ENCODE assay signal across 16 cellular contexts in genomic region chr1:100584761-100585745, GRCh38. TPM values are rescaled to one million over a fixed set of nuclear protein-coding genes. Genes with fewer than 3 reads are reported as not detected.
DNase-seq lines count a peak whose midpoint lies in the region; ATAC-seq and TF ChIP-seq lines count a peak whose summit lies in the region.
"Had no signal": no experiment of that assay in that cellular context is flagged by ENCODE, and none has a peak within 500 bp of the region (broad histone marks: within the 10 kb centered on the region; RNA-seq: fewer than 3 reads in every experiment).

No MANE protein-coding gene starts in this region.

- no peaks in the 10 kb centered on the region for H3K9me3 ChIP-seq in Karpas-422 (ENCODE audit: low read length)
- H3K9me3 ChIP-seq: body of pancreas, heart right ventricle, left lung had no signal

- H4K20me1 ChIP-seq in Karpas-422 (ENCODE audit: insufficient read depth, low read depth, low read length), result no peaks in the 10 kb centered on the region

- H3K36me3 ChIP-seq in Karpas-422 (ENCODE audit: insufficient read depth, low read length), result no peaks in the 10 kb centered on the region
- H3K36me3 ChIP-seq: heart right ventricle, left lung had no signal

- no peak overlapping the region for H3K27ac ChIP-seq in Karpas-422 (ENCODE audit: low read length)
- H3K27ac ChIP-seq: body of pancreas, left lung had no signal

- H3K4me3 ChIP-seq in fibroblast of mammary gland (ENCODE audit: control insufficient read depth, low read depth, low read length) (no peak overlapping the region), Karpas-422 (ENCODE audit: low read length) (no peak overlapping the region)
- H3K4me3 ChIP-seq: body of pancreas, heart right ventricle, left lung had no signal

- no peaks in the 10 kb centered on the region for H3K4me1 ChIP-seq in Karpas-422 (ENCODE audit: low read length)
- H3K4me1 ChIP-seq: body of pancreas, left lung had no signal

- no peak for TF ChIP-seq CTCF in fibroblast of mammary gland (conservative IDR thresholded peaks at IDR 0.05; ENCODE audit: control insufficient read depth, insufficient read depth, low read depth, low read length)

- no peaks in the 10 kb centered on the region for H3K9me2 ChIP-seq in Karpas-422 (replicated peaks; ENCODE audit: insufficient read depth, low read length)

- no peak overlapping the region for H2AFZ ChIP-seq in Karpas-422 (ENCODE audit: low read length)

- ATAC-seq in left colon, result no peak
- ATAC-seq: body of pancreas; effector memory CD8-positive, alpha-beta T cell; left lung had no signal

- DNase-seq in GM03348 (ENCODE audit: low spot score) (peak; percentile 37), RPMI7951 (ENCODE audit: low read depth) (peak; percentile 23), fibroblast of mammary gland (ENCODE audit: low read depth) (peak; percentile 38), renal cortical epithelial cell (ENCODE audit: low read depth) (peak; percentile 84), left colon (no peak), NCI-H1417 treated with DMSO at 0.1 percent for 48 hours (lab: John Stamatoyannopoulos, UW) (no peak), Karpas-422 (no peak), HK-2 (ENCODE audit: unreplicated experiment) (no peak)
- DNase-seq: activated CD4-positive, alpha-beta T cell treated with anti-CD3 and anti-CD28 coated beads, Interleukin-2, amount 50 U/mL, for 1 hour; body of pancreas; CD4-positive, alpha-beta memory T cell; effector memory CD8-positive, alpha-beta T cell; heart right ventricle; left lung; NCI-H1092 had no signal

- H3K27me3 ChIP-seq in Karpas-422 (ENCODE audit: low read length), result no peaks in the 10 kb centered on the region
- H3K27me3 ChIP-seq: body of pancreas, heart right ventricle, left lung had no signal

- H3K9ac ChIP-seq in Karpas-422 (ENCODE audit: low read length), result no peak overlapping the region

- intact Hi-C loops in left colon (cut with DNase I, micrococcal nuclease), result no loop called here

- H3K4me2 ChIP-seq in Karpas-422 (ENCODE audit: low read depth, low read length, poor library complexity, severe bottlenecking), result no peak overlapping the region

- no peaks in the 10 kb centered on the region for H3K79me2 ChIP-seq in Karpas-422 (ENCODE audit: low read length)

RNA-seq across cellular contexts. Expression of gene GPR88, which starts 47.1 kb away (rescaled TPM):
- not detected in 2 replicates for total RNA-seq in RPMI7951 (2014; rRNA removed; shearing (Covaris generic))
- 0.05 TPM in 1 of 2 replicates, not detected in the other for total RNA-seq in renal cortical epithelial cell
- total RNA-seq in left colon, result under 1 TPM in 1 of 2 donors, not detected in 1; 0.14 TPM
- not detected in 2 replicates for total RNA-seq in Karpas-422 (2014; rRNA removed; shearing (Covaris generic); ENCODE audit: low replicate concordance)
- total RNA-seq: activated T-helper 2 cell treated with anti-CD3 and anti-CD28 coated beads, Interferon-gamma antibody, Interleukin-2, Interleukin-4, amounts not matched to agents 10 μg/mL and 5 μg/mL and 100 μg/mL, durations not matched to agents 14 hours and 24 hours and 36 hours had no signal

Comparison
In these comparisons a context has a peak if more than half of its experiments do, and no peak if none do; other contexts are left out.
1. DNase-seq: peak in GM03348 (single experiment), RPMI7951 (single experiment), fibroblast of mammary gland (single experiment) and renal cortical epithelial cell (single experiment); none in left colon (0 of 2), NCI-H1417 treated with DMSO at 0.1 percent for 48 hours (single experiment), Karpas-422 (single experiment) and HK-2 (single experiment).